ENCODE assay signal across 10 cellular contexts in genomic region chr3:59425371-59425770, GRCh38.
DNase-seq lines count a peak whose midpoint lies in the region; ATAC-seq and TF ChIP-seq lines count a peak whose summit lies in the region.
"Had no signal": no experiment of that assay in that cellular context is flagged by ENCODE, and none has a peak within 500 bp of the region (broad histone marks: within the 10 kb centered on the region; RNA-seq: fewer than 3 reads in every experiment).

No MANE protein-coding gene starts in this region.

- no peaks in the 10 kb centered on the region for H3K9me3 Mint-ChIP-seq in H9

- H3K4me2 ChIP-seq in H9 (ENCODE audit: insufficient read depth, insufficient read length, low read length), result no peak overlapping the region

- no peak overlapping the region for H3K18ac ChIP-seq in H9 (ENCODE audit: insufficient read length, low read depth, low read length)

- H2BK20ac ChIP-seq in H9 (ENCODE audit: low read depth, low read length, poor library complexity, severe bottlenecking), result no peak overlapping the region

- no peak overlapping the region for H2BK120ac ChIP-seq in H9 (ENCODE audit: low read depth, low read length, poor library complexity, severe bottlenecking)

- no peak overlapping the region for H2BK5ac ChIP-seq in H9 (ENCODE audit: insufficient read length, low read length)

- H3K4me3 ChIP-seq in ACC112 (ENCODE audit: low read depth, low read length), result peak overlapping the region; percentile 39
- H3K4me3 ChIP-seq in adipocyte (ENCODE audit: low read length), result no peak overlapping the region

- H3K79me1 ChIP-seq in H9 (ENCODE audit: insufficient read depth, low read depth, low read length, poor library complexity, severe bottlenecking), result no peaks in the 10 kb centered on the region

- no peak overlapping the region for H3K56ac ChIP-seq in H9 (ENCODE audit: insufficient read length, low read depth, low read length)

- H3K23ac ChIP-seq in H9 (ENCODE audit: insufficient read length, low read depth, low read length), result no peak overlapping the region

- no peak overlapping the region for H3T11ph ChIP-seq in H9 (ENCODE audit: low read length)

- H2AFZ ChIP-seq in ACC112 (ENCODE audit: low read length, unreplicated experiment) (peak overlapping the region; percentile 51), H9 (ENCODE audit: low read length) (no peak overlapping the region)

- H3K27ac ChIP-seq in ACC112 (ENCODE audit: low read depth, low read length), result peak overlapping the region; percentile 89
- no peak overlapping the region for H3K27ac ChIP-seq in H9 (ENCODE audit: insufficient read length, low read depth, low read length)

- no peak overlapping the region for H4K5ac ChIP-seq in H9 (ENCODE audit: insufficient read length, low read depth, low read length)

- peaks cover 48% of the 10 kb centered on the region for H3K4me1 ChIP-seq in ACC112 (ENCODE audit: control insufficient read depth, insufficient read depth, low read length, unreplicated experiment)
- peaks cover 17% of the 10 kb centered on the region for H3K4me1 ChIP-seq in adipocyte (ENCODE audit: control insufficient read depth, insufficient read depth, low read length)
- H3K4me1 ChIP-seq in H9 (ENCODE audit: insufficient read depth, low read length), result no peaks in the 10 kb centered on the region

- no peaks in the 10 kb centered on the region for H3K36me3 ChIP-seq in ACC112 (ENCODE audit: insufficient read depth, low read length)
- H3K36me3 ChIP-seq in adipocyte (ENCODE audit: control insufficient read depth, insufficient read depth, low read length, severe bottlenecking), result no peaks in the 10 kb centered on the region

- H3K9ac ChIP-seq in adipocyte (ENCODE audit: low read length) (no peak overlapping the region), H9 (ENCODE audit: extremely low read depth, insufficient read length, low read length) (no peak overlapping the region)

- H3K9me3 ChIP-seq in adipocyte (ENCODE audit: control insufficient read depth, low read length) (no peaks in the 10 kb centered on the region), H9 (ENCODE audit: control insufficient read depth, low read depth, low read length) (no peaks in the 10 kb centered on the region)

- H3K23me2 ChIP-seq in H9 (ENCODE audit: insufficient read length, low read depth, low read length, poor library complexity, severe bottlenecking), result no peaks in the 10 kb centered on the region

- H4K20me1 ChIP-seq in H9 (ENCODE audit: control insufficient read depth, insufficient read depth, insufficient read length), result no peaks in the 10 kb centered on the region

- no peak for TF ChIP-seq CTCF in H9 (conservative IDR thresholded peaks at IDR 0.05)

- no peak for ATAC-seq in GM19324 (IDR thresholded peaks at IDR 0.05; ENCODE audit: low FRiP score, unreplicated experiment)

- H3K27me3 ChIP-seq in ACC112 (ENCODE audit: insufficient read depth, low read length), result no peaks in the 10 kb centered on the region
- H3K27me3 ChIP-seq in adipocyte (replicated peaks; ENCODE audit: control insufficient read depth, insufficient read depth, low read length), result peaks cover 5% of the 10 kb centered on the region
- no peaks in the 10 kb centered on the region for H3K27me3 ChIP-seq in H9 (ENCODE audit: insufficient read depth, low read length)

- no peak overlapping the region for H3K14ac ChIP-seq in H9 (ENCODE audit: insufficient read depth, low read length)

- H3K4me1 Mint-ChIP-seq in H9, result no peaks in the 10 kb centered on the region

- H2BK12ac ChIP-seq in H9 (ENCODE audit: insufficient read length, low read depth, low read length), result no peak overlapping the region

- H3K4ac ChIP-seq in H9 (ENCODE audit: low read depth, low read length), result no peak overlapping the region

- H2BK15ac ChIP-seq in H9 (ENCODE audit: low read depth, low read length), result no peak overlapping the region

- peaks cover 42% of the 10 kb centered on the region for H3K27me3 Mint-ChIP-seq in H9 (ENCODE audit: low read depth)

- DNase-seq in GM04504 (ENCODE audit: low read depth) (peak; percentile 42), adipocyte (ENCODE audit: low read depth) (peak; percentile 83), iris pigment epithelial cell (ENCODE audit: low read depth) (peak; percentile 98), HK-2 (ENCODE audit: unreplicated experiment) (no peak), NCI-H510A (lab: John Stamatoyannopoulos, UW) (no peak), H9 (no peak)
- DNase-seq: NCI-H1694, OCI-M1 had no signal

- no peak overlapping the region for H4K91ac ChIP-seq in H9 (ENCODE audit: insufficient read length, low read depth, low read length)

- H3K79me2 ChIP-seq in ACC112 (ENCODE audit: control insufficient read depth, insufficient read depth, low read length, unreplicated experiment) (no peaks in the 10 kb centered on the region), H9 (ENCODE audit: insufficient read depth, low read length) (no peaks in the 10 kb centered on the region)

- no peak overlapping the region for H3K4me3 Mint-ChIP-seq in H9

- no peak overlapping the region for H4K8ac ChIP-seq in H9 (replicated peaks; ENCODE audit: insufficient read length, low read depth, low read length)

- no peak overlapping the region for H2AK5ac ChIP-seq in H9 (ENCODE audit: insufficient read length, low read length)

- WGBS in H9 (ENCODE audit: extremely low coverage, insufficient read length, low lambda C conversion rate), result no CpG with 5 or more reads among the region's 8 CpGs

- H3K27ac Mint-ChIP-seq in H9, result no peak overlapping the region

- no peaks in the 10 kb centered on the region for H3K36me3 Mint-ChIP-seq in H9 (ENCODE audit: insufficient read depth in 1 of 3, low read depth in 3 of 3)

Comparison
In these comparisons a context has a peak if more than half of its experiments do, and no peak if none do; other contexts are left out.
1. DNase-seq: peak in GM04504 (single experiment), adipocyte (single experiment) and iris pigment epithelial cell (single experiment); none in HK-2 (single experiment), NCI-H510A (single experiment) and H9 (single experiment).